In the genomic region with DNA sequence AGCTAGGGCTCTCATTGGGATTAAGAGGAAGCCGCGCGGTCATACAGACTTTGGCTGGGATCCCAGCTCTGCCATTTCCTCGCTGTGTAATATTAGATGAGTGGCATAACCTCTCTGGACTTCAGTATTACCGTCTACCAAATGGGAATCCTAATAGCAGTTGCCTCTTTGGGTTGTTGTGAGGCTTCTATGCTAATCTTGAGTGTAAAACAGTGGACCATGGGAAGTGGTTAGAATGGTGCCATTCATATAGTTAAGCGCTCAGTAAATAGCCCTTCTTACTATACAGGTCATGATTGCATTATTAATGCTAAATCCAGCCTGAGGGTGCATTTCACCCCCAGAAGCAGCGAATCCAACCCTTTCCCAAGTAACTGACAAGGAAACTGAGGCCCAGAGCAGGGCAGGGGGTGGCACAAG, we compare ENCODE assay signal across 8 cellular contexts. TPM values are rescaled to one million over a fixed set of nuclear protein-coding genes. Genes with fewer than 3 reads are reported as not detected.
DNase-seq lines count a peak whose midpoint lies in the region; ATAC-seq and TF ChIP-seq lines count a peak whose summit lies in the region.

No MANE protein-coding gene starts in this region.

- H3K9me2 ChIP-seq in GM23248 (ENCODE audit: insufficient read depth): no peaks in the 10 kb centered on the region

- H3K9me3 ChIP-seq in GM23248 (ENCODE audit: low read depth) (no peaks in the 10 kb centered on the region), skeletal muscle satellite cell (replicated peaks; ENCODE audit: low read length) (no peaks in the 10 kb centered on the region)

- H3K4me2 ChIP-seq in GM23248 (ENCODE audit: unreplicated experiment) (peak overlapping the region; percentile 82), skeletal muscle satellite cell (ENCODE audit: low read length) (peak overlapping the region; percentile 90)

- H3K4me3 ChIP-seq in GM23248: peak overlapping the region; percentile 95
- peak overlapping the region; percentile 86 for H3K4me3 ChIP-seq in WI38 (ENCODE audit: low read depth, low read length)
- H3K4me3 ChIP-seq in skeletal muscle satellite cell (ENCODE audit: low read length): peak overlapping the region; percentile 90

- ATAC-seq in foreskin keratinocyte: no peak
- ATAC-seq in HG02588 (IDR thresholded peaks at IDR 0.05; ENCODE audit: unreplicated experiment): no peak
- no peak for ATAC-seq in GM21619 (IDR thresholded peaks at IDR 0.05; ENCODE audit: unreplicated experiment)

- TF ChIP-seq CTCF in WI38 (IDR thresholded peaks at IDR 0.05; ENCODE audit: low read depth, low read length) (no peak), foreskin keratinocyte (conservative IDR thresholded peaks at IDR 0.05) (no peak)

- peaks cover 5% of the 10 kb centered on the region; the same call in 1 of the 2 replicates for H3K4me1 ChIP-seq in GM23248 (ENCODE audit: insufficient read depth)
- H3K4me1 ChIP-seq in foreskin keratinocyte: no peaks in the 10 kb centered on the region
- H3K4me1 ChIP-seq in skeletal muscle satellite cell (ENCODE audit: control insufficient read depth, insufficient read depth, low read length): peaks cover 4% of the 10 kb centered on the region

- H3K27ac ChIP-seq in GM23248 (peak overlapping the region; percentile 98), foreskin keratinocyte (peak overlapping the region; percentile 93)

- no peaks in the 10 kb centered on the region for H3F3A ChIP-seq in GM23248 (ENCODE audit: insufficient read depth)

- peaks cover 31% of the 10 kb centered on the region for H3K79me2 ChIP-seq in GM23248 (ENCODE audit: insufficient read depth)

- peak overlapping the region; percentile 93 for H3K9ac ChIP-seq in GM23248
- H3K9ac ChIP-seq in skeletal muscle satellite cell (ENCODE audit: low read depth, low read length): peak overlapping the region; percentile 78

- DNase-seq in GM23248 (no peak), foreskin keratinocyte (no peak), G401 (ENCODE audit: low spot score) (no peak), hepatic stellate cell (ENCODE audit: low spot score) (no peak)

- in situ Hi-C loops in GM23248 (cut with MboI): no loop called here
- in situ Hi-C loops in G401 (cut with HindIII; ENCODE audit: low sequenced_read_pairs): no loop called here

- H2AFZ ChIP-seq in GM23248: peak overlapping the region; percentile 96

- no peaks in the 10 kb centered on the region for H3K36me3 ChIP-seq in GM23248 (ENCODE audit: low read depth)
- H3K36me3 ChIP-seq in skeletal muscle satellite cell (ENCODE audit: insufficient read depth, low read length): peaks cover 4% of the 10 kb centered on the region

- H3K27me3 ChIP-seq in GM23248 (replicated peaks; ENCODE audit: insufficient read depth) (no peaks in the 10 kb centered on the region), foreskin keratinocyte (no peaks in the 10 kb centered on the region), skeletal muscle satellite cell (ENCODE audit: control insufficient read depth, insufficient read depth, low read length) (no peaks in the 10 kb centered on the region)

- no peaks in the 10 kb centered on the region for H4K20me1 ChIP-seq in GM23248 (ENCODE audit: insufficient read depth)

- 29 to 30% methylated on average over 7 of the region's 7 CpGs for WGBS in GM23248 (ENCODE audit: low coverage in 1 of 2, low lambda C conversion rate in 2 of 2, missing lambda C conversion rate in 2 of 2), 2 experiments

RNA-seq across cellular contexts. Expression of a gene that starts 0.6 kb away (rescaled TPM):
- 5.3 and 10.6 TPM in 2 replicates for total RNA-seq in GM23248 (2014; rRNA removed; shearing (Covaris generic))
- polyA plus RNA-seq in GM23248 (2016; fragmentation: Nextera tagmentation; extraction: Ambion mirVana): 11.8 and 11.9 TPM in 2 replicates
- 9.4 and 11.4 TPM in 2 replicates for total RNA-seq in foreskin keratinocyte
- 7.0 and 7.8 TPM in 2 replicates for polyA plus RNA-seq in foreskin keratinocyte
- total RNA-seq in skeletal muscle satellite cell (2012; rRNA removed): 5.1 and 5.9 TPM in 2 replicates
- total RNA-seq in G401 (2014; rRNA removed; shearing (Covaris generic)): 6.3 and 14.4 TPM in 2 replicates

RNA-seq across cellular contexts. Expression of a gene that starts 16.8 kb away (rescaled TPM):
- total RNA-seq in GM23248 (2014; rRNA removed; shearing (Covaris generic)): 0.32 TPM in 1 of 2 replicates, not detected in the other
- polyA plus RNA-seq in GM23248 (2016; fragmentation: Nextera tagmentation; extraction: Ambion mirVana): 0.51 and 1.6 TPM in 2 replicates
- total RNA-seq in foreskin keratinocyte: not detected in 2 replicates
- 0.06 and 0.07 TPM in 2 replicates for polyA plus RNA-seq in foreskin keratinocyte
- total RNA-seq in skeletal muscle satellite cell (2012; rRNA removed): under 0.01 and 0.22 TPM in 2 replicates
- total RNA-seq in G401 (2014; rRNA removed; shearing (Covaris generic)): 0.14 TPM in 1 of 2 replicates, not detected in the other

RNA-seq across cellular contexts. Expression of a gene that starts 54.0 kb away (rescaled TPM):
- 24.4 and 27.5 TPM in 2 replicates for total RNA-seq in GM23248 (2014; rRNA removed; shearing (Covaris generic))
- polyA plus RNA-seq in GM23248 (2016; fragmentation: Nextera tagmentation; extraction: Ambion mirVana) (6.6 and 8.3 TPM in 2 replicates), foreskin keratinocyte (58.1 and 63.6 TPM in 2 replicates)
- 53.0 and 61.6 TPM in 2 replicates for total RNA-seq in foreskin keratinocyte
- 19.3 and 25.6 TPM in 2 replicates for total RNA-seq in skeletal muscle satellite cell (2012; rRNA removed)
- 34.5 and 52.9 TPM in 2 replicates for total RNA-seq in G401 (2014; rRNA removed; shearing (Covaris generic))
